Comparison of ENCODE assay signal across 1 cellular context in genomic region chr9:132669636-132670358, GRCh38.
TF ChIP-seq lines count a peak whose summit lies in the region.

DDX31 (minus strand) TSS chr9:132669983; CDS start chr9:132669934, 49 bp downstream.

TF ChIP-seq in HepG2, 621 proteins besides CTCF, POLR2A, EP300 and RAD21 (continued from another document and continues in another):
- TF ChIP-seq ARID5B (CRISPR knock-in tag; IDR thresholded peaks at IDR 0.05): no peak; the same call in 1 of the 2 replicates
- no peak for TF ChIP-seq CENPX (CRISPR knock-in tag; IDR thresholded peaks at IDR 0.05)
- TF ChIP-seq SCMH1 (CRISPR knock-in tag; IDR thresholded peaks at IDR 0.05; ENCODE audit: borderline replicate concordance): no peak
- TF ChIP-seq MXD4 (CRISPR knock-in tag; IDR thresholded peaks at IDR 0.05): peak; percentile 99
- TF ChIP-seq MEF2D (CRISPR knock-in tag; IDR thresholded peaks at IDR 0.05): peak; percentile 67
- peak; percentile 85 for TF ChIP-seq ZNF253 (CRISPR knock-in tag; IDR thresholded peaks at IDR 0.05; ENCODE audit: borderline replicate concordance)
- peak; percentile 99 for TF ChIP-seq DMAP1 (CRISPR knock-in tag; IDR thresholded peaks at IDR 0.05)
- peak; percentile 77; the same call in 1 of the 2 replicates for TF ChIP-seq ZNF639 (CRISPR knock-in tag; conservative IDR thresholded peaks at IDR 0.05)
- no peak for TF ChIP-seq HNF4G (IDR thresholded peaks at IDR 0.05; ENCODE audit: borderline replicate concordance, low read depth, low read length)
- peak; percentile 6; the same call in 1 of the 2 replicates for TF ChIP-seq HNF4G (CRISPR knock-in tag; IDR thresholded peaks at IDR 0.05; ENCODE audit: borderline replicate concordance, low read depth)
- TF ChIP-seq GZF1 (CRISPR knock-in tag; IDR thresholded peaks at IDR 0.05): no peak
- TF ChIP-seq HDAC2 (CRISPR knock-in tag; IDR thresholded peaks at IDR 0.05): peak; percentile 77
- TF ChIP-seq TEAD2 (CRISPR knock-in tag; IDR thresholded peaks at IDR 0.05): peak; percentile 97
- peak; percentile 87; the same call in 1 of the 2 replicates for TF ChIP-seq ZNF160 (CRISPR knock-in tag; IDR thresholded peaks at IDR 0.05)
- peak; percentile 96 for TF ChIP-seq ZNF576 (CRISPR knock-in tag; IDR thresholded peaks at IDR 0.05)
- peak; percentile 60; the same call in 1 of the 2 replicates for TF ChIP-seq ZNF609 (CRISPR knock-in tag; IDR thresholded peaks at IDR 0.05; ENCODE audit: borderline replicate concordance)
- no peak for TF ChIP-seq HMG20B (CRISPR knock-in tag; conservative IDR thresholded peaks at IDR 0.05)
- TF ChIP-seq ZNF737 (CRISPR knock-in tag; IDR thresholded peaks at IDR 0.05; ENCODE audit: borderline replicate concordance): peak; percentile 89; the same call in 1 of the 2 replicates
- no peak; the same call in 1 of the 2 replicates for TF ChIP-seq RFXANK (CRISPR knock-in tag; IDR thresholded peaks at IDR 0.05)
- peak; percentile 94 for TF ChIP-seq KLF6 (CRISPR knock-in tag; IDR thresholded peaks at IDR 0.05)
- no peak for TF ChIP-seq PHF5A (CRISPR knock-in tag; IDR thresholded peaks at IDR 0.05; ENCODE audit: low read depth, unreplicated experiment)
- peak; percentile 96; the same call in 1 of the 2 replicates for TF ChIP-seq ZFP90 (CRISPR knock-in tag; IDR thresholded peaks at IDR 0.05; ENCODE audit: borderline replicate concordance)
- no peak; the same call in 1 of the 2 replicates for TF ChIP-seq ZSCAN12 (CRISPR knock-in tag; IDR thresholded peaks at IDR 0.05)
- no peak for TF ChIP-seq NCOA5 (CRISPR knock-in tag; IDR thresholded peaks at IDR 0.05)
- peak; percentile 13; the same call in 1 of the 2 replicates for TF ChIP-seq REPIN1 (CRISPR knock-in tag; IDR thresholded peaks at IDR 0.05; ENCODE audit: borderline replicate concordance, low read depth)
- peak; percentile 87; the same call in 1 of the 2 replicates for TF ChIP-seq ZNF558 (CRISPR knock-in tag; IDR thresholded peaks at IDR 0.05; ENCODE audit: borderline replicate concordance)
- TF ChIP-seq PRDM10 (CRISPR knock-in tag; IDR thresholded peaks at IDR 0.05; ENCODE audit: low read depth): no peak
- peak; percentile 77 for TF ChIP-seq HNRNPK (IDR thresholded peaks at IDR 0.05; ENCODE audit: low read depth, low read length, poor library complexity, severe bottlenecking)
- TF ChIP-seq ZFAT (CRISPR knock-in tag; conservative IDR thresholded peaks at IDR 0.05): peak; percentile 86; the same call in 1 of the 2 replicates
- TF ChIP-seq EHMT2 (IDR thresholded peaks at IDR 0.05; ENCODE audit: borderline replicate concordance, low read depth, low read length): no peak
- peak; percentile 32 for TF ChIP-seq ZBTB7B (CRISPR knock-in tag; IDR thresholded peaks at IDR 0.05)
- TF ChIP-seq ZGPAT (CRISPR knock-in tag; IDR thresholded peaks at IDR 0.05): peak; percentile 96
- TF ChIP-seq CHCHD3 (CRISPR knock-in tag; IDR thresholded peaks at IDR 0.05): peak; percentile 95; the same call in 1 of the 2 replicates
- no peak for TF ChIP-seq PAF1 (CRISPR knock-in tag; IDR thresholded peaks at IDR 0.05)
- TF ChIP-seq ZFP82 (CRISPR knock-in tag; IDR thresholded peaks at IDR 0.05; ENCODE audit: borderline replicate concordance): peak; percentile 99
- TF ChIP-seq ZSCAN25 (CRISPR knock-in tag; IDR thresholded peaks at IDR 0.05): peak; percentile 91
- no peak; the same call in none of the 2 replicates for TF ChIP-seq SIX4 (CRISPR knock-in tag; IDR thresholded peaks at IDR 0.05)
- TF ChIP-seq ZNF432 (CRISPR knock-in tag; IDR thresholded peaks at IDR 0.05; ENCODE audit: borderline replicate concordance): no peak
- TF ChIP-seq ZNF557 (CRISPR knock-in tag; IDR thresholded peaks at IDR 0.05): no peak
- no peak for TF ChIP-seq FOSL1 (CRISPR knock-in tag; IDR thresholded peaks at IDR 0.05; ENCODE audit: borderline replicate concordance)
- peak; percentile 92; the same call in 1 of the 2 replicates for TF ChIP-seq ZNF792 (CRISPR knock-in tag; IDR thresholded peaks at IDR 0.05)
- TF ChIP-seq BHLHE40 (IDR thresholded peaks at IDR 0.05; ENCODE audit: low read length): no peak
- no peak for TF ChIP-seq ZNF496 (CRISPR knock-in tag; IDR thresholded peaks at IDR 0.05; ENCODE audit: insufficient replicate concordance)
- TF ChIP-seq SP5 (CRISPR knock-in tag; IDR thresholded peaks at IDR 0.05; ENCODE audit: borderline replicate concordance, low read depth): no peak; the same call in 1 of the 2 replicates
- peak; percentile 64; the same call in 1 of the 2 replicates for TF ChIP-seq GFI1 (CRISPR knock-in tag; IDR thresholded peaks at IDR 0.05; ENCODE audit: borderline replicate concordance)
- peak; percentile 61; the same call in 1 of the 2 replicates for TF ChIP-seq ZNF256 (CRISPR knock-in tag; conservative IDR thresholded peaks at IDR 0.05)
- no peak for TF ChIP-seq ZNF83 (CRISPR knock-in tag; IDR thresholded peaks at IDR 0.05; ENCODE audit: borderline replicate concordance)
- TF ChIP-seq ZNF205 (CRISPR knock-in tag; IDR thresholded peaks at IDR 0.05): peak; percentile 64; the same call in 1 of the 2 replicates
- TF ChIP-seq ZNF225 (CRISPR knock-in tag; IDR thresholded peaks at IDR 0.05): peak; percentile 97
- no peak for TF ChIP-seq ZBTB21 (CRISPR knock-in tag; IDR thresholded peaks at IDR 0.05)
- TF ChIP-seq SMC3 (IDR thresholded peaks at IDR 0.05; ENCODE audit: low read length): no peak
- TF ChIP-seq ZNF224 (CRISPR knock-in tag; IDR thresholded peaks at IDR 0.05): peak; percentile 87; the same call in 1 of the 2 replicates
- TF ChIP-seq KLF11 (CRISPR knock-in tag; IDR thresholded peaks at IDR 0.05): no peak; the same call in 1 of the 2 replicates
- peak; percentile 92 for TF ChIP-seq KMT2B (CRISPR knock-in tag; IDR thresholded peaks at IDR 0.05)
- TF ChIP-seq KDM2A (CRISPR knock-in tag; IDR thresholded peaks at IDR 0.05; ENCODE audit: borderline replicate concordance, low read depth): peak; percentile 94
- TF ChIP-seq ZNF605 (CRISPR knock-in tag; IDR thresholded peaks at IDR 0.05): peak; percentile 96
- no peak for TF ChIP-seq ZNF879 (CRISPR knock-in tag; IDR thresholded peaks at IDR 0.05)
- TF ChIP-seq JUND (CRISPR knock-in tag; IDR thresholded peaks at IDR 0.05): peak; percentile 43; the same call in 1 of the 2 replicates
- peak; percentile 59 for TF ChIP-seq TEAD3 (CRISPR knock-in tag; optimal IDR thresholded peaks at IDR 0.05; ENCODE audit: borderline replicate concordance)
